Comparison of ENCODE assay signal across 9 cellular contexts in genomic region chr19:45615056-45615455, GRCh38. TPM values are rescaled to one million over a fixed set of nuclear protein-coding genes. Genes with fewer than 3 reads are reported as not detected.
DNase-seq lines count a peak whose midpoint lies in the region; ATAC-seq, FAIRE-seq and TF ChIP-seq lines count a peak whose summit lies in the region.
"Not testable (repeated sequence)": the region's sequence is repeated elsewhere in the genome, so short reads cannot be mapped to it uniquely, and the experiment has no call there.
"Had no signal": no experiment of that assay in that cellular context is flagged by ENCODE, and none has a peak within 500 bp of the region (broad histone marks: within the 10 kb centered on the region; RNA-seq: fewer than 3 reads in every experiment).

No MANE protein-coding gene starts in this region.

- H3K27me3 Mint-ChIP-seq in activated CD4-positive, alpha-beta memory T cell treated with anti-CD3 and anti-CD28 coated beads, Interleukin-2, amount 10 ng/mL, durations not matched to agents 7 days and 5 days; MCF 10A (ENCODE audit: insufficient read depth, unreplicated experiment); type B pancreatic cell: not testable (repeated sequence)
- peaks cover 15% of the 10 kb centered on the region for H3K27me3 Mint-ChIP-seq in nephron progenitor cell (ENCODE audit: low read depth, poor library complexity)

- not testable (repeated sequence) for H3K4me3 ChIP-seq in A549; HEK293 (ENCODE audit: low read depth, low read length); left ventricle myocardium inferior

- H3K27me3 ChIP-seq in left ventricle myocardium inferior (ENCODE audit: low read depth), result not testable (repeated sequence)

- H3K36me3 ChIP-seq in HEK293 (ENCODE audit: control insufficient read depth in 2 of 2, insufficient read depth in 1 of 2, low read length in 2 of 2) (peaks cover 41 to 66% of the 10 kb centered on the region in 2 experiments; a peak in 2 of 3 replicates), left ventricle myocardium inferior (peaks cover 66% of the 10 kb centered on the region)

- BruUV-seq in MCF 10A (replicated peaks; lab: Mats Ljungman, UMichigan), result not testable (repeated sequence)

- not testable (repeated sequence) for TF ChIP-seq CTCF in A549 (IDR thresholded peaks at IDR 0.05); HEK293 (tag by site-specific recombination; IDR thresholded peaks at IDR 0.05); RWPE1 (conservative IDR thresholded peaks at IDR 0.05; ENCODE audit: low read depth); MCF 10A (IDR thresholded peaks at IDR 0.05; ENCODE audit: unreplicated experiment); left ventricle myocardium inferior (IDR thresholded peaks at IDR 0.05; ENCODE audit: borderline replicate concordance); nephron progenitor cell (IDR thresholded peaks at IDR 0.05); type B pancreatic cell (conservative IDR thresholded peaks at IDR 0.05)

- not testable (repeated sequence) for ATAC-seq in A549

- CTCF ChIA-PET in A549 (lab: Yijun Ruan, JAX), result interaction anchor here (0.8 to 23.8 kb wide), 9 partner anchors 9 to 188 kb away, joined by 3 to 437 read pairs (median 5); partner anchors contain the start of gene EML2
- CTCF ChIA-PET in HEK293 (lab: Yijun Ruan, JAX), result interaction anchor here (0.7 to 8.9 kb wide), 4 partner anchors 10 to 383 kb away, joined by 3 to 102 read pairs (median 10); partner anchors contain the start of gene EML2
- CTCF ChIA-PET in RWPE1 (lab: Yijun Ruan, JAX), result interaction anchor here (0.6 to 1.4 kb wide), 3 partner anchors 27 to 107 kb away, joined by 3 to 7 read pairs (median 4); no protein-coding TSS in a partner anchor
- CTCF ChIA-PET in activated CD4-positive, alpha-beta memory T cell treated with anti-CD3 and anti-CD28 coated beads, Interleukin-2, amount 10 ng/mL, durations not matched to agents 7 days and 5 days (lab: Charles Lee), result interaction anchor here (2.1 to 2.3 kb wide), 3 partner anchors 16 to 57 kb away, joined by 7 to 10 read pairs (median 8); no protein-coding TSS in a partner anchor
- CTCF ChIA-PET in MCF 10A (lab: Yijun Ruan, JAX), result interaction anchor here (0.6 to 7.3 kb wide), 3 partner anchors 17 to 609 kb away, joined by 3 to 63 read pairs (median 8); partner anchors contain the start of gene EML2

- peak overlapping the region; percentile 82 for H3K4me2 ChIP-seq in A549

- H3K4me1 Mint-ChIP-seq in activated CD4-positive, alpha-beta memory T cell treated with anti-CD3 and anti-CD28 coated beads, Interleukin-2, amount 10 ng/mL, durations not matched to agents 7 days and 5 days, result peaks cover 28% of the 10 kb centered on the region
- H3K4me1 Mint-ChIP-seq in MCF 10A (ENCODE audit: insufficient read depth, unreplicated experiment), result peaks cover 19% of the 10 kb centered on the region
- peaks cover 28% of the 10 kb centered on the region for H3K4me1 Mint-ChIP-seq in nephron progenitor cell
- H3K4me1 Mint-ChIP-seq in type B pancreatic cell (ENCODE audit: unreplicated experiment), result not testable (repeated sequence)

- peaks cover 68% of the 10 kb centered on the region for H3K36me3 Mint-ChIP-seq in activated CD4-positive, alpha-beta memory T cell treated with anti-CD3 and anti-CD28 coated beads, Interleukin-2, amount 10 ng/mL, durations not matched to agents 7 days and 5 days (ENCODE audit: low read depth)
- H3K36me3 Mint-ChIP-seq in MCF 10A (ENCODE audit: insufficient read depth, unreplicated experiment), result peaks cover 94% of the 10 kb centered on the region
- H3K36me3 Mint-ChIP-seq in nephron progenitor cell (ENCODE audit: low read depth), result peaks cover 22% of the 10 kb centered on the region
- peaks cover 16% of the 10 kb centered on the region for H3K36me3 Mint-ChIP-seq in type B pancreatic cell

- intact Hi-C loops in MCF 10A (cut with micrococcal nuclease), result loop anchor here (2.0 kb wide), 1 partner anchor 26 kb away; no protein-coding TSS in a partner anchor
- intact Hi-C loops in left ventricle myocardium inferior (cut with micrococcal nuclease), result not testable (repeated sequence)

- peak overlapping the region; percentile 77 to 85 for H3K27ac ChIP-seq in A549
- H3K27ac ChIP-seq in HEK293 (ENCODE audit: extremely low read depth, low read depth, low read length), result peak overlapping the region; percentile 57; the same call in 1 of the 2 replicates
- H3K27ac ChIP-seq in RWPE1, result peak overlapping the region; percentile 96
- H3K27ac ChIP-seq in left ventricle myocardium inferior (replicated peaks), result peak overlapping the region; percentile 63

- TF ChIP-seq RAD21 in A549 (conservative IDR thresholded peaks at IDR 0.05 in 1 of 2, IDR thresholded peaks at IDR 0.05 in 1 of 2), result not testable (repeated sequence)

- not testable (repeated sequence) for H3K9me3 Mint-ChIP-seq in activated CD4-positive, alpha-beta memory T cell treated with anti-CD3 and anti-CD28 coated beads, Interleukin-2, amount 10 ng/mL, durations not matched to agents 7 days and 5 days; MCF 10A (ENCODE audit: unreplicated experiment); nephron progenitor cell; type B pancreatic cell

- POLR2A ChIA-PET in A549 (lab: Yijun Ruan, JAX), result interaction anchor here (0.7 to 1.9 kb wide), 7 partner anchors 11 to 30 kb away, joined by 3 to 23 read pairs (median 5); partner anchors contain the start of genes EML2 and OPA3
- POLR2A ChIA-PET in HEK293 (lab: Yijun Ruan, JAX), result interaction anchor here (1.8 to 2.3 kb wide), 4 partner anchors 16 to 77 kb away, joined by 4 to 19 read pairs (median 7); partner anchors contain the start of genes QPCTL and SNRPD2
- POLR2A ChIA-PET in RWPE1 (lab: Yijun Ruan, JAX; ENCODE audit: low non-redundant PET), result interaction anchor here (1.2 kb wide), 1 partner anchor 26 kb away, joined by 3 read pairs; no protein-coding TSS in a partner anchor
- POLR2A ChIA-PET in activated CD4-positive, alpha-beta memory T cell treated with anti-CD3 and anti-CD28 coated beads, Interleukin-2, amount 10 ng/mL, durations not matched to agents 7 days and 5 days (lab: Charles Lee), result interaction anchor here (2.5 to 8.0 kb wide), 2 partner anchors 26 to 31 kb away, joined by 15 to 85 read pairs; partner anchors contain the start of genes EML2 and OPA3
- POLR2A ChIA-PET in MCF 10A (lab: Yijun Ruan, JAX), result interaction anchor here (1.1 to 8.7 kb wide), 7 partner anchors 16 to 159 kb away, joined by 3 to 88 read pairs (median 7); partner anchors contain the start of genes EML2 and OPA3

- peak overlapping the region; percentile 90 for H3K27ac Mint-ChIP-seq in activated CD4-positive, alpha-beta memory T cell treated with anti-CD3 and anti-CD28 coated beads, Interleukin-2, amount 10 ng/mL, durations not matched to agents 7 days and 5 days
- H3K27ac Mint-ChIP-seq in MCF 10A (ENCODE audit: low read depth, unreplicated experiment), result peak overlapping the region; percentile 84
- not testable (repeated sequence) for H3K27ac Mint-ChIP-seq in nephron progenitor cell
- H3K27ac Mint-ChIP-seq in type B pancreatic cell, result peak overlapping the region; percentile 96

- not testable (repeated sequence) for FAIRE-seq in A549 (lab: Jason Lieb, UNC)

- TF ChIP-seq POLR2A in A549 (IDR thresholded peaks at IDR 0.05; ENCODE audit: low read length), result not testable (repeated sequence)

- not testable (repeated sequence) for H3K4me3 Mint-ChIP-seq in activated CD4-positive, alpha-beta memory T cell treated with anti-CD3 and anti-CD28 coated beads, Interleukin-2, amount 10 ng/mL, durations not matched to agents 7 days and 5 days; MCF 10A (ENCODE audit: unreplicated experiment); type B pancreatic cell
- H3K4me3 Mint-ChIP-seq in nephron progenitor cell, result peak overlapping the region; percentile 86

- TF ChIP-seq EP300 in A549 (IDR thresholded peaks at IDR 0.05), result not testable (repeated sequence)

- not testable (repeated sequence) for H3K9me3 ChIP-seq in A549; HEK293 (ENCODE audit: control insufficient read depth, insufficient read depth, low read depth, low read length); left ventricle myocardium inferior (replicated peaks)

- peaks cover 30% of the 10 kb centered on the region for H3K4me1 ChIP-seq in A549
- H3K4me1 ChIP-seq in HEK293 (ENCODE audit: control insufficient read depth, insufficient read depth, low read length), result peaks cover 13% of the 10 kb centered on the region
- H3K4me1 ChIP-seq in left ventricle myocardium inferior, result peaks cover 19% of the 10 kb centered on the region

- not testable (repeated sequence) for DNase-seq in A549 (ENCODE audit: low read depth in 1 of 2, low spot score in 1 of 2); RWPE1 (ENCODE audit: low spot score); activated CD4-positive, alpha-beta memory T cell treated with anti-CD3 and anti-CD28 coated beads, Interleukin-2, amount 10 ng/mL, durations not matched to agents 7 days and 5 days; MCF 10A (ENCODE audit: unreplicated experiment); left ventricle myocardium inferior; nephron progenitor cell; type B pancreatic cell (ENCODE audit: extremely low spot score, unreplicated experiment)

- 89% methylated on average over 9 of the region's 9 CpGs for WGBS in A549 (ENCODE audit: missing lambda C conversion rate)

RNA-seq across cellular contexts. Expression of gene GPR4, which starts 13.0 kb away (rescaled TPM):
- polyA plus RNA-seq in A549 (2011; rRNA removed) (0.10 TPM in 1 of 2 replicates, not detected in the other), A549 (2017; fragmentation: RNase III; extraction: RNeasy Plus Mini Kit Qiagen cat#74134 plus additional on column Dnase treatment) (0.03 to 0.12 TPM (median 0.04 TPM) in 3 replicates)
- 0.05 TPM in 1 of 2 replicates, not detected in the other for polyA plus RNA-seq in A549 (2012; cell fraction: cytosol; rRNA removed)
- polyA plus RNA-seq in A549 (2012; cell fraction: nucleus; rRNA removed), result 0.23 and 0.40 TPM in 2 replicates
- polyA minus RNA-seq in A549 (2011; rRNA and poly(A)+ RNA removed), result 0.29 TPM in 1 of 2 replicates, not detected in the other
- not detected for total RNA-seq in activated CD4-positive, alpha-beta memory T cell treated with anti-CD3 and anti-CD28 coated beads, Interleukin-2, amount 10 ng/mL, durations not matched to agents 7 days and 5 days
- total RNA-seq in MCF 10A (2022) (not detected in 2 replicates), left ventricle myocardium inferior (5.1 TPM), type B pancreatic cell (ENCODE audit: low replicate concordance) (not detected in 2 replicates)
- total RNA-seq: A172 had no signal

RNA-seq across cellular contexts. Expression of gene EML2, which starts 24.1 kb away (rescaled TPM):
- 19.9 and 22.7 TPM in 2 replicates for polyA plus RNA-seq in A549 (2011; rRNA removed)
- polyA plus RNA-seq in A549 (2012; cell fraction: cytosol; rRNA removed), result 29.1 and 29.3 TPM in 2 replicates
- polyA plus RNA-seq in A549 (2012; cell fraction: nucleus; rRNA removed), result 116 and 131 TPM in 2 replicates
- polyA plus RNA-seq in A549 (2017; fragmentation: RNase III; extraction: RNeasy Plus Mini Kit Qiagen cat#74134 plus additional on column Dnase treatment), result 25.9 to 30.6 TPM (median 29.0 TPM) in 3 replicates
- polyA minus RNA-seq in A549 (2011; rRNA and poly(A)+ RNA removed), result 51.0 and 56.1 TPM in 2 replicates
- total RNA-seq in activated CD4-positive, alpha-beta memory T cell treated with anti-CD3 and anti-CD28 coated beads, Interleukin-2, amount 10 ng/mL, durations not matched to agents 7 days and 5 days, result 100 to 1,000 TPM; 136 to 146 TPM
- total RNA-seq in MCF 10A (2022), result 110 and 137 TPM in 2 replicates
- total RNA-seq in left ventricle myocardium inferior, result 48.4 TPM
- total RNA-seq in type B pancreatic cell (ENCODE audit: low replicate concordance), result 46.9 and 61.4 TPM in 2 replicates

RNA-seq across cellular contexts. Expression of gene OPA3, which starts 30.5 kb away (rescaled TPM):
- polyA plus RNA-seq in A549 (2011; rRNA removed) (21.8 and 29.1 TPM in 2 replicates), A549 (2017; fragmentation: RNase III; extraction: RNeasy Plus Mini Kit Qiagen cat#74134 plus additional on column Dnase treatment) (13.8 to 15.9 TPM (median 15.6 TPM) in 3 replicates)
- polyA plus RNA-seq in A549 (2012; cell fraction: cytosol; rRNA removed), result 20.3 and 24.2 TPM in 2 replicates
- 16.1 and 21.2 TPM in 2 replicates for polyA plus RNA-seq in A549 (2012; cell fraction: nucleus; rRNA removed)
- 28.9 and 29.3 TPM in 2 replicates for polyA minus RNA-seq in A549 (2011; rRNA and poly(A)+ RNA removed)
- 10 to 100 TPM; 12.0 to 12.9 TPM for total RNA-seq in activated CD4-positive, alpha-beta memory T cell treated with anti-CD3 and anti-CD28 coated beads, Interleukin-2, amount 10 ng/mL, durations not matched to agents 7 days and 5 days
- total RNA-seq in MCF 10A (2022) (16.8 and 17.3 TPM in 2 replicates), left ventricle myocardium inferior (25.3 TPM), type B pancreatic cell (ENCODE audit: low replicate concordance) (10.1 and 16.2 TPM in 2 replicates)

RNA-seq across cellular contexts. Expression of gene GIPR, which starts 53.0 kb away (rescaled TPM):
- polyA plus RNA-seq in A549 (2011; rRNA removed), result 0.83 and 1.2 TPM in 2 replicates
- polyA plus RNA-seq in A549 (2012; cell fraction: cytosol; rRNA removed), result 0.42 and 0.57 TPM in 2 replicates
- 3.6 and 4.4 TPM in 2 replicates for polyA plus RNA-seq in A549 (2012; cell fraction: nucleus; rRNA removed)
- 0.96 to 1.6 TPM (median 1.4 TPM) in 3 replicates for polyA plus RNA-seq in A549 (2017; fragmentation: RNase III; extraction: RNeasy Plus Mini Kit Qiagen cat#74134 plus additional on column Dnase treatment)
- polyA minus RNA-seq in A549 (2011; rRNA and poly(A)+ RNA removed), result 2.0 and 2.6 TPM in 2 replicates
- 10 to 100 TPM; 11.4 to 12.3 TPM for total RNA-seq in activated CD4-positive, alpha-beta memory T cell treated with anti-CD3 and anti-CD28 coated beads, Interleukin-2, amount 10 ng/mL, durations not matched to agents 7 days and 5 days
- total RNA-seq in MCF 10A (2022), result not detected in 2 replicates
- total RNA-seq in left ventricle myocardium inferior, result 4.7 TPM
- 8.0 and 9.1 TPM in 2 replicates for total RNA-seq in type B pancreatic cell (ENCODE audit: low replicate concordance)
